Comparison of ENCODE assay signal across 31 cellular contexts in the genomic region with DNA sequence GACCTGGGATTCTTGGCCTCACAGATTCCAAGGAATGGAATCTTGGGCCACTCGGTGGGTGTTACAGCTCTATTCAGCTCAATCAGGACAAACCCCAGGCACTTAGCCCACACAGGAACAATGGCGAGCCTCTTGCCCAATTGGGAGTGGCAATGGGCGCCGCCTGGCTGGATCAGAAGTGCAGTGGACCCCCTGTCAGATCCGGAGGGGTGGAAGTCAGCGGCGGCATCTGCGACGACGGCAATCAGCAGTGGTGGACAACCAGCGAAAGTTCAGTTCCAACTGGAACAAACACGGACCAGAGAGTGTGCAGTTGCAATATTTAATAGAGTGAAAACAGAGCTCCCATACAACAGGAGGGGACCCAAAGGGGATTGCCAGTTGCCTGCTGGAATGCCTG.
"Had no signal": no experiment of that assay in that cellular context is flagged by ENCODE, and none has a peak within 500 bp of the region (broad histone marks: within the 10 kb centered on the region; RNA-seq: fewer than 3 reads in every experiment).

No MANE protein-coding gene starts in this region.

- H3K9ac ChIP-seq: KMS-11, SK-N-SH had no signal

- H3K4me3 ChIP-seq: PC-9, SJSA1 had no signal

- H3K9me3 ChIP-seq: SJSA1, SK-N-SH had no signal

- H3K36me3 ChIP-seq: SJSA1 had no signal

- DNase-seq: Karpas-422, KBM-7, MM.1S, MV-4-11, NCI-H1092, NCI-H1105, NCI-H1417 treated with DMSO at 0.1 percent for 48 hours, NCI-H1436 treated with DMSO at 0.1 percent for 48 hours, NCI-H1694 treated with DMSO at 0.1 percent for 48 hours, NCI-H187 treated with DMSO at 0.1 percent for 48 hours, NCI-H2029, NCI-H2081, NCI-H2171 treated with DMSO at 0.1 percent for 48 hours, NCI-H2227 treated with DMSO at 0.1 percent for 48 hours, NCI-H345, NCI-H446, NCI-H510A treated with DMSO at 0.1 percent for 48 hours, NCI-H524 treated with DMSO at 0.1 percent for 48 hours, NCI-H526 treated with DMSO at 0.1 percent for 48 hours, NCI-H748 treated with DMSO at 0.1 percent for 48 hours, NCI-H82, PC-9, Right ventricle myocardium superior, SHP77 treated with DMSO at 0.1 percent for 48 hours, SK-N-SH, SW 1271 had no signal

- H3K27me3 ChIP-seq: SJSA1 had no signal

- H3K4me1 ChIP-seq: SJSA1 had no signal

- FAIRE-seq: RCC 7860 had no signal

- H3K4me2 ChIP-seq: KMS-11, PC-9, SK-N-SH had no signal

- H2AFZ ChIP-seq: PC-9 had no signal

- ATAC-seq: Panc1 had no signal

- H3K27ac ChIP-seq: KMS-11, PC-9, RWPE1, SJSA1 had no signal
